Comparison of ENCODE assay signal across 1 cellular context in the genomic region with DNA sequence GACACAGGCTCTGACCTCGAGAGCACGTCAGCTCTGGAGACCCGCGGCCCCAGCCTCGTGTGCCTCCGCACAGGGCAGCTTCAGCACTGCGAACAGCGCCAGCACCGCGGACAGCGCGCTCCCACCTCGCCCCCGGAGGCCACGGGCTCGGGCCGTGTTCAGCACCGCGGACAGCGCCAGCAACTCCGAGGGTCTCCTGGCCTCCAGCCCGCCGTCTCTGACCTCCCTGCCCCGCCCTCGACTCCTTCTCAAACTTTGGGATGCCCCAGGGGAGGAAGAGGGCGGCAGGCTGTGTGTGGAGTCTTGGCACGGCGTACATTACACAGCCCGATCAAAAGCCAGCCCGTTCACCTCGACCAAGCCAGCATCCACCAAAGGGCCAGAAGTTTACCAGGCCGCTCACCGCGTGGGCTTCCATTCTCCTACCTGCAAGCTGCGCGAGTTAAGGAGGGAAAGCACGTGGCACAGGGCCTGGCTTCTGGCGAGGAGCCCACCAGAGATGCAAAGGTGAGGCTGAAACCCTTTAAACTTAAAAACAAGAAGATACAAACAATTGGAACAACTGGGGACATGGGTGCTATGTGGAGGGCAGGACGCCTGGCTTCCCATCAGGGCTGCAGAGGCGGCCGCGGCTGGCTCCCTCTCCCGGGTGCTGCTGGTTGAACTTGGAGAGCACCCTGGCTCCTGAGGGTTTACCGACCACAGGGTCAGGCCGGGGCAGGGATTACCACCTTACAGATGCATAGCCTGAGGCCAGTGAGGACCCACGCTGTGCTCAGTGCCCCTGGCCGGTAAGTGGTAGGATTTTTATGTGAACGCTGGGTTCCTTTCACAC.
A peak's percentile ranks its signal among the peaks of the same experiment; 100 is the strongest.
TF ChIP-seq lines count a peak whose summit lies in the region.

No MANE protein-coding gene starts in this region.

TF ChIP-seq in HepG2, 621 proteins besides CTCF, POLR2A, EP300 and RAD21 (continued from another document and continues in another):
- TF ChIP-seq MEIS1 (CRISPR knock-in tag; IDR thresholded peaks at IDR 0.05; ENCODE audit: borderline replicate concordance) (peak; percentile 100), ZNF572 (CRISPR knock-in tag; IDR thresholded peaks at IDR 0.05) (peak; percentile 99), ZNF335 (CRISPR knock-in tag; IDR thresholded peaks at IDR 0.05) (peak; percentile 97), SAP130 (CRISPR knock-in tag; IDR thresholded peaks at IDR 0.05; ENCODE audit: low read depth) (peak; percentile 99), ZNF562 (CRISPR knock-in tag; IDR thresholded peaks at IDR 0.05; ENCODE audit: borderline replicate concordance) (peak; percentile 96), ZSCAN5A (CRISPR knock-in tag; IDR thresholded peaks at IDR 0.05; ENCODE audit: borderline replicate concordance) (peak; percentile 100), PHF5A (CRISPR knock-in tag; IDR thresholded peaks at IDR 0.05; ENCODE audit: low read depth, unreplicated experiment) (peak; percentile 96), MLLT10 (CRISPR knock-in tag; IDR thresholded peaks at IDR 0.05) (peak; percentile 99), GZF1 (CRISPR knock-in tag; IDR thresholded peaks at IDR 0.05) (peak; percentile 97), ONECUT2 (CRISPR knock-in tag; IDR thresholded peaks at IDR 0.05) (peak; percentile 93), MXD4 (CRISPR knock-in tag; IDR thresholded peaks at IDR 0.05) (peak; percentile 100), ZNF30 (CRISPR knock-in tag; IDR thresholded peaks at IDR 0.05) (peak; percentile 100), TEAD2 (CRISPR knock-in tag; IDR thresholded peaks at IDR 0.05) (peak; percentile 100), RBFOX2 (IDR thresholded peaks at IDR 0.05; ENCODE audit: low read depth, low read length) (no peak), MED13 (CRISPR knock-in tag; IDR thresholded peaks at IDR 0.05) (peak; percentile 100), ZNF451 (CRISPR knock-in tag; IDR thresholded peaks at IDR 0.05) (peak; percentile 100), ZNF33B (CRISPR knock-in tag; IDR thresholded peaks at IDR 0.05) (peak; percentile 100), ZNF589 (CRISPR knock-in tag; conservative IDR thresholded peaks at IDR 0.05) (peak; percentile 100), ZNF138 (CRISPR knock-in tag; IDR thresholded peaks at IDR 0.05; ENCODE audit: low read depth) (peak; percentile 100), ZNF264 (CRISPR knock-in tag; IDR thresholded peaks at IDR 0.05) (peak; percentile 99), GABPA (IDR thresholded peaks at IDR 0.05; ENCODE audit: low read depth, low read length) (no peak), GABPA (CRISPR knock-in tag; IDR thresholded peaks at IDR 0.05; ENCODE audit: low read depth) (no peak; the same call in 1 of the 2 replicates), RFX1 (IDR thresholded peaks at IDR 0.05) (no peak), FOSL2 (CRISPR knock-in tag; IDR thresholded peaks at IDR 0.05) (peak; percentile 93), KLF9 (CRISPR knock-in tag; IDR thresholded peaks at IDR 0.05; ENCODE audit: low read depth) (peak; percentile 100), ZNF512 (CRISPR knock-in tag; IDR thresholded peaks at IDR 0.05) (0 out of 2 replicates have a peak, but pooled peaks have one; percentile 37), ZNF772 (CRISPR knock-in tag; IDR thresholded peaks at IDR 0.05) (peak; percentile 100), HHEX (CRISPR knock-in tag; IDR thresholded peaks at IDR 0.05) (peak; percentile 82), ZBTB1 (CRISPR knock-in tag; IDR thresholded peaks at IDR 0.05; ENCODE audit: borderline replicate concordance) (peak; percentile 100), SSRP1 (CRISPR knock-in tag; IDR thresholded peaks at IDR 0.05) (no peak), MIXL1 (CRISPR knock-in tag; IDR thresholded peaks at IDR 0.05) (peak; percentile 100), AGO1 (IDR thresholded peaks at IDR 0.05; ENCODE audit: low read depth, low read length, poor library complexity, severe bottlenecking) (peak; percentile 49), GFI1 (CRISPR knock-in tag; IDR thresholded peaks at IDR 0.05; ENCODE audit: borderline replicate concordance) (peak; percentile 96), ZNF382 (CRISPR knock-in tag; IDR thresholded peaks at IDR 0.05; ENCODE audit: borderline replicate concordance) (peak; percentile 93; the same call in 1 of the 2 replicates), HMG20B (CRISPR knock-in tag; conservative IDR thresholded peaks at IDR 0.05) (peak; percentile 99), GATAD1 (CRISPR knock-in tag; IDR thresholded peaks at IDR 0.05) (peak; percentile 92), ZSCAN30 (CRISPR knock-in tag; IDR thresholded peaks at IDR 0.05) (peak; percentile 100), ERF (CRISPR knock-in tag; IDR thresholded peaks at IDR 0.05) (peak; percentile 100)
- TF ChIP-seq, protein P1, sequence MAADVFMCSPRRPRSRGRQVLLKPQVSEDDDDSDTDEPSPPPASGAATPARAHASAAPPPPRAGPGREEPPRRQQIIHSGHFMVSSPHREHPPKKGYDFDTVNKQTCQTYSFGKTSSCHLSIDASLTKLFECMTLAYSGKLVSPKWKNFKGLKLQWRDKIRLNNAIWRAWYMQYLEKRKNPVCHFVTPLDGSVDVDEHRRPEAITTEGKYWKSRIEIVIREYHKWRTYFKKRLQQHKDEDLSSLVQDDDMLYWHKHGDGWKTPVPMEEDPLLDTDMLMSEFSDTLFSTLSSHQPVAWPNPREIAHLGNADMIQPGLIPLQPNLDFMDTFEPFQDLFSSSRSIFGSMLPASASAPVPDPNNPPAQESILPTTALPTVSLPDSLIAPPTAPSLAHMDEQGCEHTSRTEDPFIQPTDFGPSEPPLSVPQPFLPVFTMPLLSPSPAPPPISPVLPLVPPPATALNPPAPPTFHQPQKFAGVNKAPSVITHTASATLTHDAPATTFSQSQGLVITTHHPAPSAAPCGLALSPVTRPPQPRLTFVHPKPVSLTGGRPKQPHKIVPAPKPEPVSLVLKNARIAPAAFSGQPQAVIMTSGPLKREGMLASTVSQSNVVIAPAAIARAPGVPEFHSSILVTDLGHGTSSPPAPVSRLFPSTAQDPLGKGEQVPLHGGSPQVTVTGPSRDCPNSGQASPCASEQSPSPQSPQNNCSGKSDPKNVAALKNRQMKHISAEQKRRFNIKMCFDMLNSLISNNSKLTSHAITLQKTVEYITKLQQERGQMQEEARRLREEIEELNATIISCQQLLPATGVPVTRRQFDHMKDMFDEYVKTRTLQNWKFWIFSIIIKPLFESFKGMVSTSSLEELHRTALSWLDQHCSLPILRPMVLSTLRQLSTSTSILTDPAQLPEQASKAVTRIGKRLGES (CRISPR knock-in tag; IDR thresholded peaks at IDR 0.05; ENCODE audit: borderline replicate concordance), result peak; percentile 99
- TF ChIP-seq, protein P2, sequence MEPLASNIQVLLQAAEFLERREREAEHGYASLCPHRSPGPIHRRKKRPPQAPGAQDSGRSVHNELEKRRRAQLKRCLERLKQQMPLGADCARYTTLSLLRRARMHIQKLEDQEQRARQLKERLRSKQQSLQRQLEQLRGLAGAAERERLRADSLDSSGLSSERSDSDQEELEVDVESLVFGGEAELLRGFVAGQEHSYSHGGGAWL (CRISPR knock-in tag; IDR thresholded peaks at IDR 0.05), result peak; percentile 100
- TF ChIP-seq, protein P3, sequence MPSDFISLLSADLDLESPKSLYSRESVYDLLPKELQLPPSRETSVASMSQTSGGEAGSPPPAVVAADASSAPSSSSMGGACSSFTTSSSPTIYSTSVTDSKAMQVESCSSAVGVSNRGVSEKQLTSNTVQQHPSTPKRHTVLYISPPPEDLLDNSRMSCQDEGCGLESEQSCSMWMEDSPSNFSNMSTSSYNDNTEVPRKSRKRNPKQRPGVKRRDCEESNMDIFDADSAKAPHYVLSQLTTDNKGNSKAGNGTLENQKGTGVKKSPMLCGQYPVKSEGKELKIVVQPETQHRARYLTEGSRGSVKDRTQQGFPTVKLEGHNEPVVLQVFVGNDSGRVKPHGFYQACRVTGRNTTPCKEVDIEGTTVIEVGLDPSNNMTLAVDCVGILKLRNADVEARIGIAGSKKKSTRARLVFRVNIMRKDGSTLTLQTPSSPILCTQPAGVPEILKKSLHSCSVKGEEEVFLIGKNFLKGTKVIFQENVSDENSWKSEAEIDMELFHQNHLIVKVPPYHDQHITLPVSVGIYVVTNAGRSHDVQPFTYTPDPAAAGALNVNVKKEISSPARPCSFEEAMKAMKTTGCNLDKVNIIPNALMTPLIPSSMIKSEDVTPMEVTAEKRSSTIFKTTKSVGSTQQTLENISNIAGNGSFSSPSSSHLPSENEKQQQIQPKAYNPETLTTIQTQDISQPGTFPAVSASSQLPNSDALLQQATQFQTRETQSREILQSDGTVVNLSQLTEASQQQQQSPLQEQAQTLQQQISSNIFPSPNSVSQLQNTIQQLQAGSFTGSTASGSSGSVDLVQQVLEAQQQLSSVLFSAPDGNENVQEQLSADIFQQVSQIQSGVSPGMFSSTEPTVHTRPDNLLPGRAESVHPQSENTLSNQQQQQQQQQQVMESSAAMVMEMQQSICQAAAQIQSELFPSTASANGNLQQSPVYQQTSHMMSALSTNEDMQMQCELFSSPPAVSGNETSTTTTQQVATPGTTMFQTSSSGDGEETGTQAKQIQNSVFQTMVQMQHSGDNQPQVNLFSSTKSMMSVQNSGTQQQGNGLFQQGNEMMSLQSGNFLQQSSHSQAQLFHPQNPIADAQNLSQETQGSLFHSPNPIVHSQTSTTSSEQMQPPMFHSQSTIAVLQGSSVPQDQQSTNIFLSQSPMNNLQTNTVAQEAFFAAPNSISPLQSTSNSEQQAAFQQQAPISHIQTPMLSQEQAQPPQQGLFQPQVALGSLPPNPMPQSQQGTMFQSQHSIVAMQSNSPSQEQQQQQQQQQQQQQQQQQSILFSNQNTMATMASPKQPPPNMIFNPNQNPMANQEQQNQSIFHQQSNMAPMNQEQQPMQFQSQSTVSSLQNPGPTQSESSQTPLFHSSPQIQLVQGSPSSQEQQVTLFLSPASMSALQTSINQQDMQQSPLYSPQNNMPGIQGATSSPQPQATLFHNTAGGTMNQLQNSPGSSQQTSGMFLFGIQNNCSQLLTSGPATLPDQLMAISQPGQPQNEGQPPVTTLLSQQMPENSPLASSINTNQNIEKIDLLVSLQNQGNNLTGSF (CRISPR knock-in tag; IDR thresholded peaks at IDR 0.05), result peak; percentile 100
- TF ChIP-seq, protein P4, sequence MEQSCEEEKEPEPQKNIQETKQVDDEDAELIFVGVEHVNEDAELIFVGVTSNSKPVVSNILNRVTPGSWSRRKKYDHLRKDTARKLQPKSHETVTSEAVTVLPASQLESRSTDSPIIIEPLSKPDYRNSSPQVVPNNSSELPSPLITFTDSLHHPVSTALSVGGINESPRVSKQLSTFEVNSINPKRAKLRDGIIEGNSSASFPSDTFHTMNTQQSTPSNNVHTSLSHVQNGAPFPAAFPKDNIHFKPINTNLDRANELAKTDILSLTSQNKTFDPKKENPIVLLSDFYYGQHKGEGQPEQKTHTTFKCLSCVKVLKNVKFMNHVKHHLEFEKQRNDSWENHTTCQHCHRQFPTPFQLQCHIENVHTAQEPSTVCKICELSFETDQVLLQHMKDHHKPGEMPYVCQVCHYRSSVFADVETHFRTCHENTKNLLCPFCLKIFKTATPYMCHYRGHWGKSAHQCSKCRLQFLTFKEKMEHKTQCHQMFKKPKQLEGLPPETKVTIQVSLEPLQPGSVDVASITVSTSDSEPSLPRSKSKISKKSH (CRISPR knock-in tag; IDR thresholded peaks at IDR 0.05; ENCODE audit: borderline replicate concordance), result peak; percentile 100
